ENCODE assay signal across 23 cellular contexts in the genomic region with DNA sequence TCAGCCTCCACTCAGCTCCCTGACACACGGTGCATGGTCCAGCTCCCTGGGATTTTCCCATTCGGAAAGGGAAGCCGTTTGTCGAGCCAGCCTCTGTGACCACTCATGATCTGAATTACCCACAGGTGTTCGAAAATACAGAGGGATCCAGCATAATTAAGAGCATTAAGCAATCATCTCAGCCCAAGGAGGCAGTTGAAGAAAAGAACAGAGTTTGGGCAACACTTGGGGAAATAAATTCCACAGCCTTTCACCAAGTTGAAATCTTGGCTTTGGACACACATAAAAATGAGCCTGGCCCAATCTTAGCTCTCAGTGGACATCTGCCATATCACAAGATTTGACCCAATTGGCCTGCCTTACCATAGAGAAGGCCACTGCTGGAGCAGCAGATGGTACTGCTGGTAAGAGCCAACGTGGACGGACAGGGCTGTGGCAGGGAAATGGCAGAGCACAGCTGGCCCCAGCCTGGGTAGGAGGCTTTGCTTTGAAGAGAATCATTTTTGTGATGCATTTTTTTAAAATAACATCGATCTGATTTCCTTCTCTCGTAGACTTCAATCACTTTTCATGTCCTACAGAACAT.
"Had no signal": no experiment of that assay in that cellular context is flagged by ENCODE, and none has a peak within 500 bp of the region (broad histone marks: within the 10 kb centered on the region; RNA-seq: fewer than 3 reads in every experiment).

No MANE protein-coding gene starts in this region.

- H3K27ac ChIP-seq: foreskin keratinocyte, parathyroid adenoma, testis, uterus had no signal

- DNase-seq: activated CD4-positive, alpha-beta T cell treated with anti-CD3 and anti-CD28 coated beads for 36 hours; activated CD4-positive, alpha-beta T cell treated with anti-CD3 and anti-CD28 coated beads, Interleukin-2, amount 50 U/mL, for 4 hours; activated CD8-positive, alpha-beta memory T cell treated with anti-CD3 and anti-CD28 coated beads for 24 hours; activated CD8-positive, alpha-beta memory T cell treated with anti-CD3 and anti-CD28 coated beads, Interleukin-2, amount 50 U/mL, for 4 hours; activated T-cell treated with anti-CD3 and anti-CD28 coated beads, Interleukin-2, amount 50 U/mL, for 24 hours; foreskin keratinocyte; glutamatergic neuron; hippocampal formation; mesenchymal stem cell; mucosa of descending colon; nephron progenitor cell; nucleus accumbens; spleen; stimulated activated CD4-positive, alpha-beta T cell treated with anti-CD3 and anti-CD28 coated beads, Interleukin-4, amount 100 ng/mL, for 1 hour; stimulated activated naive CD4-positive, alpha-beta T cell; T-helper 9 cell; testis; trophoblast cell; uterus had no signal

- H3K36me3 Mint-ChIP-seq: WTC11 had no signal

- H3K4me3 ChIP-seq: mucosa of descending colon, spleen, testis, uterus had no signal

- H3K9me3 Mint-ChIP-seq: activated T-cell treated with anti-CD3 and anti-CD28 coated beads, Interleukin-2, amount 50 U/mL, for 24 hours; activated T-helper 17 cell treated with anti-CD3 and anti-CD28 coated beads, Interleukin-2, amount 50 U/mL, for 72 hours; nephron progenitor cell; WTC11 had no signal

- H3K36me3 ChIP-seq: uterus had no signal

- H3K9me3 ChIP-seq: mucosa of descending colon, spleen, testis, uterus had no signal

- ATAC-seq: activated CD4-positive, alpha-beta T cell treated with anti-CD3 and anti-CD28 coated beads for 36 hours; activated T-helper 17 cell treated with anti-CD3 and anti-CD28 coated beads, Interleukin-2, amount 50 U/mL, for 72 hours; foreskin keratinocyte; mucosa of descending colon; WTC11 had no signal

- H3K27ac Mint-ChIP-seq: activated CD4-positive, alpha-beta T cell treated with anti-CD3 and anti-CD28 coated beads for 36 hours; activated naive CD8-positive, alpha-beta T cell; activated T-cell treated with anti-CD3 and anti-CD28 coated beads, Interleukin-2, amount 50 U/mL, for 24 hours; activated T-helper 17 cell treated with anti-CD3 and anti-CD28 coated beads, Interleukin-2, amount 50 U/mL, for 72 hours; nephron progenitor cell; WTC11 had no signal

- H3K4me1 Mint-ChIP-seq: activated CD4-positive, alpha-beta T cell treated with anti-CD3 and anti-CD28 coated beads for 36 hours had no signal

- H3K4me1 ChIP-seq: foreskin keratinocyte, parathyroid adenoma, testis, uterus had no signal

- H3K4me3 Mint-ChIP-seq: activated CD4-positive, alpha-beta T cell treated with anti-CD3 and anti-CD28 coated beads for 36 hours; activated naive CD8-positive, alpha-beta T cell; activated T-cell treated with anti-CD3 and anti-CD28 coated beads, Interleukin-2, amount 50 U/mL, for 24 hours; activated T-helper 17 cell treated with anti-CD3 and anti-CD28 coated beads, Interleukin-2, amount 50 U/mL, for 72 hours; nephron progenitor cell; WTC11 had no signal

- H3K27me3 ChIP-seq: foreskin keratinocyte, spleen, testis, uterus had no signal

- H3K27me3 Mint-ChIP-seq: activated CD4-positive, alpha-beta T cell treated with anti-CD3 and anti-CD28 coated beads for 36 hours; activated naive CD8-positive, alpha-beta T cell; activated T-cell treated with anti-CD3 and anti-CD28 coated beads, Interleukin-2, amount 50 U/mL, for 24 hours; activated T-helper 17 cell treated with anti-CD3 and anti-CD28 coated beads, Interleukin-2, amount 50 U/mL, for 72 hours had no signal
